ENCODE assay signal across 15 cellular contexts in genomic region chrX:7828594-7828993, GRCh38. TPM values are rescaled to one million over a fixed set of nuclear protein-coding genes. Genes with fewer than 3 reads are reported as not detected.
DNase-seq lines count a peak whose midpoint lies in the region; ATAC-seq and TF ChIP-seq lines count a peak whose summit lies in the region.
"Had no signal": no experiment of that assay in that cellular context is flagged by ENCODE, and none has a peak within 500 bp of the region (broad histone marks: within the 10 kb centered on the region; RNA-seq: fewer than 3 reads in every experiment).

No MANE protein-coding gene starts in this region.

- no peak overlapping the region for H3K27ac ChIP-seq in OCI-LY3 (ENCODE audit: low read length)

- H4K20me1 ChIP-seq in OCI-LY3 (ENCODE audit: insufficient read depth, low read length) = no peaks in the 10 kb centered on the region

- no peak overlapping the region for H2AFZ ChIP-seq in OCI-LY3 (ENCODE audit: low read depth, low read length)

- no peak overlapping the region for H3K4me2 ChIP-seq in OCI-LY3 (ENCODE audit: low read length)

- H3K4me1 ChIP-seq in OCI-LY3 (ENCODE audit: low read length) = no peaks in the 10 kb centered on the region

- peak; percentile 31 for TF ChIP-seq CTCF in OCI-LY3 (IDR thresholded peaks at IDR 0.05; ENCODE audit: low read depth, low read length)

- H3K9ac ChIP-seq in OCI-LY3 (ENCODE audit: low read length) = no peak overlapping the region

- ATAC-seq in GM21360 (IDR thresholded peaks at IDR 0.05; ENCODE audit: unreplicated experiment) = peak; percentile 59
- ATAC-seq in GM19452 (IDR thresholded peaks at IDR 0.05; ENCODE audit: unreplicated experiment) = no peak
- ATAC-seq: natural killer cell, T-cell had no signal

- H3K9me3 ChIP-seq in OCI-LY3 (ENCODE audit: insufficient read depth, low read length) = no peaks in the 10 kb centered on the region

- H3K4me3 ChIP-seq in OCI-LY3 (ENCODE audit: low read length) = no peak overlapping the region

- H3K36me3 ChIP-seq in OCI-LY3 (replicated peaks; ENCODE audit: low read depth, low read length) = no peaks in the 10 kb centered on the region

- H3K79me2 ChIP-seq in OCI-LY3 (ENCODE audit: low read length) = no peaks in the 10 kb centered on the region

- DNase-seq in EH (ENCODE audit: low read depth) = peak; percentile 0
- DNase-seq in kidney tubule cell (ENCODE audit: low spot score) = peak; percentile 9
- no peak for DNase-seq in hippocampal formation (lab: John Stamatoyannopoulos, UW)
- DNase-seq in NK-92 (lab: John Stamatoyannopoulos, UW; ENCODE audit: unreplicated experiment) = no peak
- DNase-seq in ureter (ENCODE audit: low spot score) = no peak
- DNase-seq: activated CD4-positive, alpha-beta T cell treated with anti-CD3 and anti-CD28 coated beads for 4 hours; HCEC 1CT; natural killer cell; NCI-H1417 treated with DMSO at 0.1 percent for 48 hours; NK-92 treated with Interleukin-12 subunit alpha and Interleukin-12 subunit beta, amount 100 ng/mL, for 24 hours; T-cell had no signal

- no peaks in the 10 kb centered on the region for H3K27me3 ChIP-seq in OCI-LY3 (ENCODE audit: low read depth, low read length)

RNA-seq across cellular contexts. Expression of gene VCX, which starts 14.4 kb away (rescaled TPM):
- total RNA-seq in ureter = not detected
- total RNA-seq: natural killer cell, subcutaneous adipose tissue, T-cell had no signal

Comparison
In these comparisons a context has a peak if more than half of its experiments do, and no peak if none do; other contexts are left out.
1. DNase-seq: peak in EH (single experiment) and kidney tubule cell (single experiment); none in hippocampal formation (0 of 2), NK-92 (single experiment) and ureter (single experiment).